22 cellular contexts compared by ENCODE assay signal in the genomic region with DNA sequence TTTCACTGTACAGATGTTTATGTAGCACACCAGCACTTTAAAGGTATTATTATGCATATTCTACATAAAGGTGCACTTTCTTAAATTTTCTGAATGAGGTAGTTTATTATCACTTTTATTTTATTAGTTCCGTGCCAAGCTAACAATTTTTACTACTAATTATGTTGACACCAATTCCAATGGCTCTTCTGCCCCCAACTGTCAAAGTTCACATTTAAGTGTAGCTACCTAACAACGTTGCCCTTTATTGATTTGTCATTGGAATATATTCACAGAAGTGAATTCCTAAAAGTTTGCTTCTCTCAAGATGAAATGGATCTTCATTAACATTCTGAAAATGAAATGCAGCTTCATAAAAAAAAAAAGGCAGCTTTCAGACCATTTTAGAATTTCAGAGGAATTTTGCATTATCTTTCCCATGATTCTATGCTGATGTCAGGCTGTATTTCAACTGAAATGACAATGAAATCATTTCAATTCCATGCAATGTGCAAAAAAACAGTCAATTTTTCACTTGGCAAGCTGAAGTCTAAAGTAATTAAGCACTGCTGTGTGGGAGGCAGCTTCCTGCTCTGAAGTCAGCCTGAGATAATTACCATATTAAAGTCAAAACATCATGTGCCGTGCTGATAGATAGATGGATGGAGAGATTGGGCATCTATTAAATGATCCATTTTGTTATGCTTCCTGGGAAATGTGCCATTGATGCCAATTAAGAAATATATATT.
DNase-seq lines count a peak whose midpoint lies in the region; ATAC-seq, FAIRE-seq and TF ChIP-seq lines count a peak whose summit lies in the region.
"Had no signal": no experiment of that assay in that cellular context is flagged by ENCODE, and none has a peak within 500 bp of the region (broad histone marks: within the 10 kb centered on the region; RNA-seq: fewer than 3 reads in every experiment).

No MANE protein-coding gene starts in this region.

- CTCF ChIA-PET in activated CD8-positive, alpha-beta T cell treated with anti-CD3 and anti-CD28 coated beads for 36 hours (lab: Charles Lee), result interaction anchor here (0.8 kb wide), 1 partner anchor 11 kb away, joined by 3 read pairs; no protein-coding TSS in a partner anchor
- CTCF ChIA-PET in activated CD8-positive, alpha-beta T cell treated with anti-CD3 and anti-CD28 coated beads, Interleukin-2, amount 10 ng/mL, durations not matched to agents 7 days and 5 days (lab: Charles Lee), result no interaction called here

- intact Hi-C loops in activated CD8-positive, alpha-beta T cell treated with anti-CD3 and anti-CD28 coated beads for 36 hours (cut with micrococcal nuclease), result no loop called here

- DNase-seq in activated CD8-positive, alpha-beta T cell treated with anti-CD3 and anti-CD28 coated beads for 36 hours, result peak; percentile 3
- no peak for DNase-seq in activated CD8-positive, alpha-beta T cell treated with anti-CD3 and anti-CD28 coated beads, Interleukin-2, amount 10 ng/mL, durations not matched to agents 7 days and 5 days
- peak in 2 of 3 experiments; percentile 32 to 72 for DNase-seq in NCI-H1417 (lab: John Stamatoyannopoulos, UW)
- peak; percentile 25 for DNase-seq in putamen (ENCODE audit: low spot score)
- no peak for DNase-seq in NCI-H524 (lab: John Stamatoyannopoulos, UW)
- no peak for DNase-seq in GM12892 (ENCODE audit: insufficient read length)
- DNase-seq in activated T-cell treated with anti-CD3 and anti-CD28 coated beads, Interleukin-2, amount 50 U/mL, for 72 hours, result no peak
- DNase-seq: ACHN; activated CD4-positive, alpha-beta T cell treated with anti-CD3 and anti-CD28 coated beads, Interleukin-2, amount 50 U/mL, for 4 hours; activated T-cell treated with anti-CD3 and anti-CD28 coated beads for 4 hours; anterior cingulate cortex; CD4-positive, alpha-beta memory T cell; cerebellar nuclear complex; effector memory CD4-positive, alpha-beta T cell; glutamatergic neuron; left lung; NCI-H1092; NCI-H345; substantia nigra; T-cell had no signal

- TF ChIP-seq CTCF in activated CD8-positive, alpha-beta T cell treated with anti-CD3 and anti-CD28 coated beads for 36 hours (IDR thresholded peaks at IDR 0.05), result no peak

- no peak overlapping the region for H3K27ac Mint-ChIP-seq in activated CD8-positive, alpha-beta T cell treated with anti-CD3 and anti-CD28 coated beads for 36 hours
- H3K27ac Mint-ChIP-seq in activated CD8-positive, alpha-beta T cell treated with anti-CD3 and anti-CD28 coated beads, Interleukin-2, amount 10 ng/mL, durations not matched to agents 7 days and 5 days, result no peak overlapping the region
- H3K27ac Mint-ChIP-seq in activated T-cell treated with anti-CD3 and anti-CD28 coated beads, Interleukin-2, amount 50 U/mL, for 72 hours, result no peak overlapping the region
- H3K27ac Mint-ChIP-seq: CD4-positive, alpha-beta memory T cell; T-cell had no signal

- POLR2A ChIA-PET in activated CD8-positive, alpha-beta T cell treated with anti-CD3 and anti-CD28 coated beads for 36 hours (lab: Charles Lee), result no interaction called here
- POLR2A ChIA-PET in activated CD8-positive, alpha-beta T cell treated with anti-CD3 and anti-CD28 coated beads, Interleukin-2, amount 10 ng/mL, durations not matched to agents 7 days and 5 days (lab: Charles Lee), result no interaction called here

- ATAC-seq in activated CD8-positive, alpha-beta T cell treated with anti-CD3 and anti-CD28 coated beads for 36 hours, result no peak
- ATAC-seq in activated CD8-positive, alpha-beta T cell treated with anti-CD3 and anti-CD28 coated beads, Interleukin-2, amount 10 ng/mL, durations not matched to agents 7 days and 5 days, result no peak
- ATAC-seq in SK-N-SH treated with all-trans-retinoic acid at 6 μM for 48 hours, result no peak
- ATAC-seq in activated T-cell treated with anti-CD3 and anti-CD28 coated beads, Interleukin-2, amount 50 U/mL, for 72 hours (replicated peaks in 1 of 2), result no peak
- ATAC-seq: left lung, Right ventricle myocardium inferior, T-cell had no signal

- no peak for FAIRE-seq in GM12892 (lab: Jason Lieb, UNC)

- no peak for TF ChIP-seq POLR2A in GM12892 (IDR thresholded peaks at IDR 0.05; ENCODE audit: low read depth, low read length)

- no peaks in the 10 kb centered on the region for H3K9me3 Mint-ChIP-seq in activated CD8-positive, alpha-beta T cell treated with anti-CD3 and anti-CD28 coated beads for 36 hours
- H3K9me3 Mint-ChIP-seq in activated CD8-positive, alpha-beta T cell treated with anti-CD3 and anti-CD28 coated beads, Interleukin-2, amount 10 ng/mL, durations not matched to agents 7 days and 5 days (ENCODE audit: insufficient read depth), result no peaks in the 10 kb centered on the region
- no peaks in the 10 kb centered on the region for H3K9me3 Mint-ChIP-seq in activated T-cell treated with anti-CD3 and anti-CD28 coated beads, Interleukin-2, amount 50 U/mL, for 72 hours
- H3K9me3 Mint-ChIP-seq: CD4-positive, alpha-beta memory T cell; T-cell had no signal

- H3K4me3 Mint-ChIP-seq in activated CD8-positive, alpha-beta T cell treated with anti-CD3 and anti-CD28 coated beads for 36 hours, result no peak overlapping the region
- no peak overlapping the region for H3K4me3 Mint-ChIP-seq in activated CD8-positive, alpha-beta T cell treated with anti-CD3 and anti-CD28 coated beads, Interleukin-2, amount 10 ng/mL, durations not matched to agents 7 days and 5 days
- no peak overlapping the region for H3K4me3 Mint-ChIP-seq in activated T-cell treated with anti-CD3 and anti-CD28 coated beads, Interleukin-2, amount 50 U/mL, for 72 hours
- H3K4me3 Mint-ChIP-seq: T-cell had no signal

- H3K36me3 Mint-ChIP-seq in activated CD8-positive, alpha-beta T cell treated with anti-CD3 and anti-CD28 coated beads for 36 hours (ENCODE audit: low read depth), result no peaks in the 10 kb centered on the region
- no peaks in the 10 kb centered on the region for H3K36me3 Mint-ChIP-seq in activated CD8-positive, alpha-beta T cell treated with anti-CD3 and anti-CD28 coated beads, Interleukin-2, amount 10 ng/mL, durations not matched to agents 7 days and 5 days (ENCODE audit: low read depth)
- no peaks in the 10 kb centered on the region for H3K36me3 Mint-ChIP-seq in activated T-cell treated with anti-CD3 and anti-CD28 coated beads, Interleukin-2, amount 50 U/mL, for 72 hours (ENCODE audit: insufficient read depth in 2 of 2)
- H3K36me3 Mint-ChIP-seq: CD4-positive, alpha-beta memory T cell; T-cell had no signal

- peaks cover 7% of the 10 kb centered on the region for H3K4me1 Mint-ChIP-seq in activated CD8-positive, alpha-beta T cell treated with anti-CD3 and anti-CD28 coated beads for 36 hours (ENCODE audit: low read depth)
- H3K4me1 Mint-ChIP-seq in activated CD8-positive, alpha-beta T cell treated with anti-CD3 and anti-CD28 coated beads, Interleukin-2, amount 10 ng/mL, durations not matched to agents 7 days and 5 days (ENCODE audit: low read depth), result no peaks in the 10 kb centered on the region
- peaks cover 11% of the 10 kb centered on the region for H3K4me1 Mint-ChIP-seq in activated T-cell treated with anti-CD3 and anti-CD28 coated beads, Interleukin-2, amount 50 U/mL, for 72 hours (ENCODE audit: low read depth)

- no peaks in the 10 kb centered on the region for H3K27me3 Mint-ChIP-seq in activated CD8-positive, alpha-beta T cell treated with anti-CD3 and anti-CD28 coated beads for 36 hours
- no peaks in the 10 kb centered on the region for H3K27me3 Mint-ChIP-seq in activated CD8-positive, alpha-beta T cell treated with anti-CD3 and anti-CD28 coated beads, Interleukin-2, amount 10 ng/mL, durations not matched to agents 7 days and 5 days (ENCODE audit: low read depth)
- no peaks in the 10 kb centered on the region for H3K27me3 Mint-ChIP-seq in activated T-cell treated with anti-CD3 and anti-CD28 coated beads, Interleukin-2, amount 50 U/mL, for 72 hours (ENCODE audit: low read depth)
- H3K27me3 Mint-ChIP-seq: CD4-positive, alpha-beta memory T cell; T-cell had no signal

TF ChIP-seq in SK-N-SH treated with all-trans-retinoic acid at 6 μM for 48 hours, 23 proteins besides CTCF, POLR2A, EP300 and RAD21 (continues in another document):
- TF ChIP-seq RARB (CRISPR knock-in tag; IDR thresholded peaks at IDR 0.05) (no peak), TSHZ2 (CRISPR knock-in tag; IDR thresholded peaks at IDR 0.05) (peak; percentile 44; the same call in 1 of the 2 replicates), TCF4 (CRISPR knock-in tag; IDR thresholded peaks at IDR 0.05; ENCODE audit: borderline replicate concordance) (peak; percentile 62; the same call in 1 of the 2 replicates), BACH2 (CRISPR knock-in tag; IDR thresholded peaks at IDR 0.05; ENCODE audit: borderline replicate concordance) (no peak)

Comparison
In these comparisons a context has a peak if more than half of its experiments do, and no peak if none do; other contexts are left out.
1. DNase-seq: peak in activated CD8-positive, alpha-beta T cell treated with anti-CD3 and anti-CD28 coated beads for 36 hours (single experiment), NCI-H1417 (2 of 3) and putamen (single experiment); none in activated CD8-positive, alpha-beta T cell treated with anti-CD3 and anti-CD28 coated beads, Interleukin-2, amount 10 ng/mL, durations not matched to agents 7 days and 5 days (single experiment), NCI-H524 (0 of 2), GM12892 (single experiment) and activated T-cell treated with anti-CD3 and anti-CD28 coated beads, Interleukin-2, amount 50 U/mL, for 72 hours (0 of 2).